8 cellular contexts compared by ENCODE assay signal in the genomic region with DNA sequence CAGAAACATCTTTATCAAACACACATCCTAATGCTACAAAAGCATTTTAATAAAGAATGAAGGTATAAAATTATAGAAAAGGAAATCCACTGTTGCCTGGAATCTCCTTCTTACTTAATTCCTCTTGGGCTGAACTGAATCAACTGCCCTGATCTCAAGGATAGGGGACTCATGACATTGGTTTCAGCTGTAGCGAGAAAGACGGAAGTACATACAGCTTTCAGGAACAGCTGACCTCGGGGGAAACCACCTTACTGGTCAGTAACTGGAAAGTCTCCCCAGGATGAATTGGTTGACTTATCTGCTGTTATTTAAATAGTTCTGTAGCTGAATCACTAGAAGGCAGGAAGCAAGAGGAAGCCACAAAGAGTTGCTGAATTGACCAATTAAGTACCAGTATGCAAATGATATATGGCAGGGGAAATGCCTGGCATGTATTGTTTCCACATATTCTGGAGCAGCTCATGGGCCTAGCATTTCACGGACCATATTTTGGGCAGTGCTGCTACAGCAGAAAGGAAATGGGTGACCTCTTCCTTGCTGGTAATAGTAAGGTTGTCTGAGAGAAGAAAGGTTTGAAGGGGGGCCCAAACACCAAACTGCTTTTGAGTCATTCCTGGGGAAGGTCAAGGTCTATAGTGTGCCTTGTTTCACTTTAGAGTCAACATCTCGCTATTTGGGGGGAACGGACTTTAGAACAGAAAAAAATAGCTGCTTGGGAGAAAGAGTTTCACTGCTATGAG. TPM values are rescaled to one million over a fixed set of nuclear protein-coding genes. Genes with fewer than 3 reads are reported as not detected.
DNase-seq lines count a peak whose midpoint lies in the region; ATAC-seq and TF ChIP-seq lines count a peak whose summit lies in the region.

No MANE protein-coding gene starts in this region.

- no peak overlapping the region for H3K4me3 Mint-ChIP-seq in activated naive CD4-positive, alpha-beta T cell treated with anti-CD3 and anti-CD28 coated beads, Interleukin-2, amount 10 ng/mL, durations not matched to agents 7 days and 5 days

- CTCF ChIA-PET in activated naive CD4-positive, alpha-beta T cell treated with anti-CD3 and anti-CD28 coated beads, Interleukin-2, amount 10 ng/mL, durations not matched to agents 7 days and 5 days (lab: Charles Lee), result interaction anchor here (0.6 to 1.7 kb wide), 8 partner anchors 8 to 198 kb away, joined by 3 to 6 read pairs (median 3); a partner anchor contains a TSS

- H3K27ac Mint-ChIP-seq in activated naive CD4-positive, alpha-beta T cell treated with anti-CD3 and anti-CD28 coated beads, Interleukin-2, amount 10 ng/mL, durations not matched to agents 7 days and 5 days, result peak overlapping the region; percentile 71

- intact Hi-C loops in ovary (cut with DNase I), result no loop called here

- H3K4me3 ChIP-seq in NB4 (ENCODE audit: low read depth, low read length) (peak overlapping the region; percentile 8), ovary (no peak overlapping the region)

- H3K27me3 ChIP-seq in ovary, result no peaks in the 10 kb centered on the region

- H3K9me3 ChIP-seq in ovary, result no peaks in the 10 kb centered on the region

- H3K36me3 ChIP-seq in ovary, result no peaks in the 10 kb centered on the region

- H3K4me1 ChIP-seq in ovary (ENCODE audit: insufficient read depth), result peaks cover 5% of the 10 kb centered on the region

- peak; percentile 93 for ATAC-seq in HG02610 (IDR thresholded peaks at IDR 0.05; ENCODE audit: unreplicated experiment)
- ATAC-seq in stimulated activated naive CD8-positive, alpha-beta T cell treated with anti-CD3 and anti-CD28 coated beads, Interleukin-15, Interleukin-2, amounts not matched to agents 100 U/mL and 50 U/mL, for 24 hours, result peak; percentile 92

- no peaks in the 10 kb centered on the region for H3K9me3 Mint-ChIP-seq in activated naive CD4-positive, alpha-beta T cell treated with anti-CD3 and anti-CD28 coated beads, Interleukin-2, amount 10 ng/mL, durations not matched to agents 7 days and 5 days

- WGBS in ovary, 3 donors, result 40 to 54% (median 54%) methylated on average over 6 of the region's 6 CpGs

- H3K4me1 Mint-ChIP-seq in activated naive CD4-positive, alpha-beta T cell treated with anti-CD3 and anti-CD28 coated beads, Interleukin-2, amount 10 ng/mL, durations not matched to agents 7 days and 5 days, result peaks cover 19% of the 10 kb centered on the region

- no peak overlapping the region for H3K27ac ChIP-seq in ovary

- TF ChIP-seq POLR2A in NB4 (IDR thresholded peaks at IDR 0.05; ENCODE audit: extremely low read depth, insufficient read length), result no peak
- TF ChIP-seq POLR2A in ovary (IDR thresholded peaks at IDR 0.05), result no peak

- H3K27me3 Mint-ChIP-seq in activated naive CD4-positive, alpha-beta T cell treated with anti-CD3 and anti-CD28 coated beads, Interleukin-2, amount 10 ng/mL, durations not matched to agents 7 days and 5 days, result no peaks in the 10 kb centered on the region

- H3K36me3 Mint-ChIP-seq in activated naive CD4-positive, alpha-beta T cell treated with anti-CD3 and anti-CD28 coated beads, Interleukin-2, amount 10 ng/mL, durations not matched to agents 7 days and 5 days, result peaks cover 69% of the 10 kb centered on the region

- peak; percentile 2 to 36 for DNase-seq in stimulated activated CD4-positive, alpha-beta T cell treated with anti-CD3 and anti-CD28 coated beads, Interleukin-12 subunit alpha, Interleukin-12 subunit beta, amount 100 ng/mL, for 24 hours (ENCODE audit: low read depth in 2 of 2)
- no peak for DNase-seq in stimulated activated CD4-positive, alpha-beta T cell treated with anti-CD3 and anti-CD28 coated beads, Interleukin-12 subunit alpha, Interleukin-12 subunit beta, amount 100 ng/mL, for 4 hours
- DNase-seq in NB4 (ENCODE audit: low read depth) (peak; percentile 96), iPS-NIHi11 (ENCODE audit: low spot score) (peak; percentile 62), ovary (no peak)
- DNase-seq in activated naive CD4-positive, alpha-beta T cell treated with anti-CD3 and anti-CD28 coated beads, Interleukin-2, amount 10 ng/mL, durations not matched to agents 7 days and 5 days, result peak; percentile 52
- DNase-seq in stimulated activated naive CD8-positive, alpha-beta T cell treated with anti-CD3 and anti-CD28 coated beads, Interleukin-15, Interleukin-2, amounts not matched to agents 100 U/mL and 50 U/mL, for 24 hours, result peak; percentile 58

- no peak for TF ChIP-seq EP300 in ovary (IDR thresholded peaks at IDR 0.05)

- TF ChIP-seq CTCF in NB4 (IDR thresholded peaks at IDR 0.05; ENCODE audit: low read depth, low read length), result no peak
- no peak for TF ChIP-seq CTCF in ovary (IDR thresholded peaks at IDR 0.05)

RNA-seq across cellular contexts. Expression of a gene that starts 43.7 kb away (rescaled TPM):
- 10 to 100 TPM in 1 of 7 donors, 1 to 10 TPM in 6; 2.6 to 13.0 (median 3.6) TPM for total RNA-seq in ovary
- 1 to 10 TPM; 1.2 to 3.7 TPM for polyA plus RNA-seq in ovary

Comparison
In these comparisons a context has a peak if more than half of its experiments do, and no peak if none do; other contexts are left out.
1. DNase-seq: peak in stimulated activated CD4-positive, alpha-beta T cell treated with anti-CD3 and anti-CD28 coated beads, Interleukin-12 subunit alpha, Interleukin-12 subunit beta, amount 100 ng/mL, for 24 hours (2 of 2), NB4 (single experiment), activated naive CD4-positive, alpha-beta T cell treated with anti-CD3 and anti-CD28 coated beads, Interleukin-2, amount 10 ng/mL, durations not matched to agents 7 days and 5 days (single experiment), iPS-NIHi11 (single experiment) and stimulated activated naive CD8-positive, alpha-beta T cell treated with anti-CD3 and anti-CD28 coated beads, Interleukin-15, Interleukin-2, amounts not matched to agents 100 U/mL and 50 U/mL, for 24 hours (single experiment); none in stimulated activated CD4-positive, alpha-beta T cell treated with anti-CD3 and anti-CD28 coated beads, Interleukin-12 subunit alpha, Interleukin-12 subunit beta, amount 100 ng/mL, for 4 hours (single experiment) and ovary (0 of 5).